ENCODE assay signal across 8 cellular contexts in the genomic region with DNA sequence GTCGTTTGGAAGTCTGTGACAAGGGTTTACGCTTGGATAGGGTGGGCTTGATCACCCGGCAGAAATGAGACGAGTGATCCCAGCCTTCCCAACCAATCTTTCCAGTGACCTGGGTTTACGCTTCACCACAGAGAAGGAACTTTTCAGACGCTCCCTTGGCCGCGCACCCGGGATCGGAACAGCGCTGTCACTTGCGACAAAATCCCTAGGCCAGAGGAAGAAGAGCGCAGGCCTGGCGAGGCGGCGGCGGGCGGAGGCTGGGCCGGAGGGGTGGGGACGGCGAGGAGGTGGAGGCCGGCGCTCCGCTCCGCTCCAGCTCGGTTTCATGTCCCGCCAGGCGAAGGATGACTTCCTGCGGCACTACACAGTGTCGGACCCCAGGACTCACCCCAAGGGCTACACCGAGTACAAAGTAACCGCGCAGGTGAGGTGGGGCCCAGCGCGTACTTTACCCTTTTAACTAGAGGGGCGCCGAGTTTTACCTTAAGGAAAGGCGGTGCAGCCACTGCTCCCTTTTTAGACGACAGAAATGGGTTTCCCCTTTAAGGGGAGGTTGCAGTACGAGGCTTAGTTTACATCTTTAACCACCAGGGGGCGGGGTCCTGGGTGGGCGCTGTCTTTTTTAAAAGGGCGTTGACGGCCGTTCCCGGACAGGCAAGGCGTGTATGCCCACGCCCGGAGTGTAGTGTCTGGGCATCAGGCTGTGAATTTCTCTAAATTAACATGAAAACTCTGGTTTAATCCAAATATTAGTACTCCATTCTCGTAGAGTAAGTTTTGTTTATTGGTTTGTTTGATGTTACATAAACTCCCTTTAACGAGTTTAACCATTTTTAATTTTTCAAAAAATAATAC.
A peak's percentile ranks its signal among the peaks of the same experiment; 100 is the strongest.
DNase-seq lines count a peak whose midpoint lies in the region; ATAC-seq and TF ChIP-seq lines count a peak whose summit lies in the region.

A gene with protein sequence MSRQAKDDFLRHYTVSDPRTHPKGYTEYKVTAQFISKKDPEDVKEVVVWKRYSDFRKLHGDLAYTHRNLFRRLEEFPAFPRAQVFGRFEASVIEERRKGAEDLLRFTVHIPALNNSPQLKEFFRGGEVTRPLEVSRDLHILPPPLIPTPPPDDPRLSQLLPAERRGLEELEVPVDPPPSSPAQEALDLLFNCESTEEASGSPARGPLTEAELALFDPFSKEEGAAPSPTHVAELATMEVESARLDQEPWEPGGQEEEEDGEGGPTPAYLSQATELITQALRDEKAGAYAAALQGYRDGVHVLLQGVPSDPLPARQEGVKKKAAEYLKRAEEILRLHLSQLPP (plus strand): TSS at position 227 of the 855 bp plus-strand sequence. CDS start 99 bp downstream, at position 326.

- DNase-seq in AG10803 (ENCODE audit: low read depth) (peak; percentile 97), NCI-H345 (lab: John Stamatoyannopoulos, UW) (peak; percentile 96), islet precursor cell (peak; percentile 96)
- DNase-seq in activated CD4-positive, CD25-positive, alpha-beta regulatory T cell (lab: John Stamatoyannopoulos, UW) = peak; percentile 71 to 83 (median 81)
- peak; percentile 94 for DNase-seq in central memory CD4-positive, alpha-beta T cell
- DNase-seq in stimulated activated CD4-positive, alpha-beta T cell treated with anti-CD3 and anti-CD28 coated beads, Interleukin-12 subunit alpha, Interleukin-12 subunit beta, amount 100 ng/mL, for 48 hours (ENCODE audit: low read depth in 2 of 3, low spot score in 1 of 3) = peak; percentile 85 to 96 (median 86)

- H3K4me3 ChIP-seq in AG10803 (ENCODE audit: low read length) = peak within 1 kb of the TSS; percentile 85

- ATAC-seq in GM19023 (IDR thresholded peaks at IDR 0.05; ENCODE audit: unreplicated experiment) (peak; percentile 90), HG03280 (IDR thresholded peaks at IDR 0.05; ENCODE audit: unreplicated experiment) (peak; percentile 84)

- TF ChIP-seq CTCF in AG10803 (conservative IDR thresholded peaks at IDR 0.05; ENCODE audit: low read length) = peak; percentile 66

Comparison
In these comparisons a context has a peak if more than half of its experiments do, and no peak if none do; other contexts are left out.
1. Peak in every context shown above with its lines: DNase-seq, ATAC-seq and H3K4me3 ChIP-seq.